2 cellular contexts compared by ENCODE assay signal in genomic region chr13:98390086-98390697, GRCh38.
TF ChIP-seq lines count a peak whose summit lies in the region.

No MANE protein-coding gene starts in this region.

TF ChIP-seq in IMR-90, 13 proteins besides CTCF, POLR2A, EP300 and RAD21:
- TF ChIP-seq BHLHE40 (IDR thresholded peaks at IDR 0.05; ENCODE audit: low read depth, low read length) = no peak
- no peak for TF ChIP-seq SMC3 (IDR thresholded peaks at IDR 0.05; ENCODE audit: low read depth, low read length)
- TF ChIP-seq RCOR1 (IDR thresholded peaks at IDR 0.05; ENCODE audit: insufficient replicate concordance, low read length) = no peak
- TF ChIP-seq RFX5 (IDR thresholded peaks at IDR 0.05; ENCODE audit: low read depth, low read length) = no peak
- no peak for TF ChIP-seq MXI1 (IDR thresholded peaks at IDR 0.05; ENCODE audit: borderline replicate concordance, low read depth, low read length)
- no peak for TF ChIP-seq CHD1 (IDR thresholded peaks at IDR 0.05; ENCODE audit: low read depth, low read length)
- no peak for TF ChIP-seq MAFK (IDR thresholded peaks at IDR 0.05; ENCODE audit: low read depth, low read length)
TF ChIP-seq in IMR-90: peak in this region for 0.

TF ChIP-seq in K562, 482 proteins besides CTCF, POLR2A, EP300 and RAD21:
- no peak for TF ChIP-seq ZNF3 (CRISPR knock-in tag; IDR thresholded peaks at IDR 0.05)
- no peak for TF ChIP-seq ELF4 (CRISPR knock-in tag; IDR thresholded peaks at IDR 0.05)
- TF ChIP-seq, protein P1, sequence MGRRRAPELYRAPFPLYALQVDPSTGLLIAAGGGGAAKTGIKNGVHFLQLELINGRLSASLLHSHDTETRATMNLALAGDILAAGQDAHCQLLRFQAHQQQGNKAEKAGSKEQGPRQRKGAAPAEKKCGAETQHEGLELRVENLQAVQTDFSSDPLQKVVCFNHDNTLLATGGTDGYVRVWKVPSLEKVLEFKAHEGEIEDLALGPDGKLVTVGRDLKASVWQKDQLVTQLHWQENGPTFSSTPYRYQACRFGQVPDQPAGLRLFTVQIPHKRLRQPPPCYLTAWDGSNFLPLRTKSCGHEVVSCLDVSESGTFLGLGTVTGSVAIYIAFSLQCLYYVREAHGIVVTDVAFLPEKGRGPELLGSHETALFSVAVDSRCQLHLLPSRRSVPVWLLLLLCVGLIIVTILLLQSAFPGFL (CRISPR knock-in tag; IDR thresholded peaks at IDR 0.05) = no peak
- no peak for TF ChIP-seq SMAD2 (IDR thresholded peaks at IDR 0.05; ENCODE audit: low read depth, low read length)
- TF ChIP-seq, protein P2, sequence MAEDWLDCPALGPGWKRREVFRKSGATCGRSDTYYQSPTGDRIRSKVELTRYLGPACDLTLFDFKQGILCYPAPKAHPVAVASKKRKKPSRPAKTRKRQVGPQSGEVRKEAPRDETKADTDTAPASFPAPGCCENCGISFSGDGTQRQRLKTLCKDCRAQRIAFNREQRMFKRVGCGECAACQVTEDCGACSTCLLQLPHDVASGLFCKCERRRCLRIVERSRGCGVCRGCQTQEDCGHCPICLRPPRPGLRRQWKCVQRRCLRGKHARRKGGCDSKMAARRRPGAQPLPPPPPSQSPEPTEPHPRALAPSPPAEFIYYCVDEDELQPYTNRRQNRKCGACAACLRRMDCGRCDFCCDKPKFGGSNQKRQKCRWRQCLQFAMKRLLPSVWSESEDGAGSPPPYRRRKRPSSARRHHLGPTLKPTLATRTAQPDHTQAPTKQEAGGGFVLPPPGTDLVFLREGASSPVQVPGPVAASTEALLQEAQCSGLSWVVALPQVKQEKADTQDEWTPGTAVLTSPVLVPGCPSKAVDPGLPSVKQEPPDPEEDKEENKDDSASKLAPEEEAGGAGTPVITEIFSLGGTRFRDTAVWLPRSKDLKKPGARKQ (CRISPR knock-in tag; IDR thresholded peaks at IDR 0.05) = no peak
- TF ChIP-seq CBX5 (IDR thresholded peaks at IDR 0.05; ENCODE audit: borderline replicate concordance, low read depth) = no peak
- TF ChIP-seq SMARCC2 (IDR thresholded peaks at IDR 0.05; ENCODE audit: low read depth) = no peak
- TF ChIP-seq PHB (CRISPR knock-in tag; IDR thresholded peaks at IDR 0.05) = no peak
- TF ChIP-seq ZEB2 (IDR thresholded peaks at IDR 0.05) = no peak
- TF ChIP-seq ZNF12 (CRISPR knock-in tag; IDR thresholded peaks at IDR 0.05) = no peak
- no peak for TF ChIP-seq ATF7 (IDR thresholded peaks at IDR 0.05)
- no peak for TF ChIP-seq POU5F1 (IDR thresholded peaks at IDR 0.05; ENCODE audit: borderline replicate concordance, low read depth, low read length, partially characterized antibody)
- no peak for TF ChIP-seq GTF2B (IDR thresholded peaks at IDR 0.05; ENCODE audit: extremely low read depth, insufficient read length)
- no peak for TF ChIP-seq IRF9 (tag; IDR thresholded peaks at IDR 0.05)
- no peak for TF ChIP-seq CEBPG (CRISPR knock-in tag; IDR thresholded peaks at IDR 0.05)
- no peak for TF ChIP-seq CEBPG (tag; conservative IDR thresholded peaks at IDR 0.05 in 1 of 2, IDR thresholded peaks at IDR 0.05 in 1 of 2)
- no peak for TF ChIP-seq SRSF9 (IDR thresholded peaks at IDR 0.05; ENCODE audit: borderline replicate concordance, low read depth, low read length)
- no peak for TF ChIP-seq NFE2L1 (tag; IDR thresholded peaks at IDR 0.05; ENCODE audit: borderline replicate concordance, low read depth)
- TF ChIP-seq RNF2 (IDR thresholded peaks at IDR 0.05) = no peak
- no peak for TF ChIP-seq KDM4B (IDR thresholded peaks at IDR 0.05; ENCODE audit: borderline replicate concordance in 2 of 2, low read depth in 1 of 2)
